ENCODE assay signal across 13 cellular contexts in genomic region chr2:216090369-216090786, GRCh38. TPM values are rescaled to one million over a fixed set of nuclear protein-coding genes. Genes with fewer than 3 reads are reported as not detected.
DNase-seq lines count a peak whose midpoint lies in the region; ATAC-seq and TF ChIP-seq lines count a peak whose summit lies in the region.
"Had no signal": no experiment of that assay in that cellular context is flagged by ENCODE, and none has a peak within 500 bp of the region (broad histone marks: within the 10 kb centered on the region; RNA-seq: fewer than 3 reads in every experiment).

No MANE protein-coding gene starts in this region.

- no peaks in the 10 kb centered on the region for H3K36me3 ChIP-seq in endodermal cell (ENCODE audit: control insufficient read depth, insufficient read depth, low read length)
- H3K36me3 ChIP-seq: HAP-1, ovary, tibial nerve had no signal

- H3K4me1 Mint-ChIP-seq in endodermal cell = no peaks in the 10 kb centered on the region

- H3K4me3 ChIP-seq in endodermal cell (ENCODE audit: low read length) = no peak overlapping the region
- H3K4me3 ChIP-seq in lower leg skin (ENCODE audit: low read depth, poor library complexity, severe bottlenecking) = no peak overlapping the region
- H3K4me3 ChIP-seq: HAP-1, ovary, tibial nerve had no signal

- no peaks in the 10 kb centered on the region for H3K9me3 ChIP-seq in endodermal cell (ENCODE audit: control insufficient read depth, low read length)
- H3K9me3 ChIP-seq: HAP-1, ovary, tibial nerve had no signal

- H3K36me3 Mint-ChIP-seq in endodermal cell (ENCODE audit: low read depth) = no peaks in the 10 kb centered on the region

- H3K4me1 ChIP-seq in endodermal cell (ENCODE audit: control insufficient read depth, insufficient read depth, low read length) = no peaks in the 10 kb centered on the region
- H3K4me1 ChIP-seq: HAP-1, tibial nerve had no signal

- no peaks in the 10 kb centered on the region for H3K9me3 Mint-ChIP-seq in endodermal cell
- H3K9me3 Mint-ChIP-seq: CD4-positive, alpha-beta memory T cell had no signal

- TF ChIP-seq CTCF in GM10266 (IDR thresholded peaks at IDR 0.05; ENCODE audit: control insufficient read depth, insufficient read depth, low read depth, missing control alignments) (no peak), endodermal cell (conservative IDR thresholded peaks at IDR 0.05) (no peak), lower leg skin (IDR thresholded peaks at IDR 0.05) (no peak)

- H3K4me3 Mint-ChIP-seq in endodermal cell = no peak overlapping the region
- H3K4me3 Mint-ChIP-seq: CD4-positive, alpha-beta memory T cell had no signal

- H3K27ac Mint-ChIP-seq in endodermal cell = no peak overlapping the region

- WGBS in endodermal cell (ENCODE audit: insufficient coverage in 1 of 2, insufficient read length in 1 of 2), 2 experiments = no CpG with 5 or more reads among the region's 1 CpG
- 92 to 98% methylated on average over 1 of the region's 1 CpG for WGBS in lower leg skin, 2 donors

- H3K9ac ChIP-seq in endodermal cell (ENCODE audit: extremely low read depth, low read length, poor library complexity, severe bottlenecking) = no peak overlapping the region

- intact Hi-C loops in lower leg skin (cut with DNase I; ENCODE audit: low total_unique reads) = no loop called here

- TF ChIP-seq POLR2A in lower leg skin (IDR thresholded peaks at IDR 0.05) = no peak

- peak; percentile 79 for ATAC-seq in GM19395 (IDR thresholded peaks at IDR 0.05; ENCODE audit: unreplicated experiment)
- peak; percentile 58 for ATAC-seq in HG03469 (IDR thresholded peaks at IDR 0.05; ENCODE audit: unreplicated experiment)

- DNase-seq in GM10266 (ENCODE audit: extremely low spot score) = peak; percentile 46
- DNase-seq in endodermal cell = peak; percentile 24
- DNase-seq in NK-92 treated with Interleukin-12 subunit alpha and Interleukin-12 subunit beta, amount 100 ng/mL, for 24 hours (lab: John Stamatoyannopoulos, UW) = no peak
- no peak for DNase-seq in NCI-H226
- DNase-seq in stimulated activated CD8-positive, alpha-beta memory T cell treated with anti-CD3 and anti-CD28 coated beads, Interleukin-4, amount 100 ng/mL, for 48 hours = no peak
- no peak for DNase-seq in lower leg skin (ENCODE audit: low spot score in 2 of 2)
- DNase-seq: CD4-positive, alpha-beta memory T cell; ovary; Right ventricle myocardium superior had no signal

- H3K27me3 ChIP-seq in endodermal cell (ENCODE audit: control insufficient read depth, insufficient read depth, low read length, poor library complexity, severe bottlenecking) = no peaks in the 10 kb centered on the region
- H3K27me3 ChIP-seq: ovary, tibial nerve had no signal

- no peak overlapping the region for H3K27ac ChIP-seq in endodermal cell (ENCODE audit: low read depth, low read length)
- H3K27ac ChIP-seq: ovary, tibial nerve had no signal

- no peaks in the 10 kb centered on the region for H3K27me3 Mint-ChIP-seq in endodermal cell (ENCODE audit: insufficient read depth)
- H3K27me3 Mint-ChIP-seq: CD4-positive, alpha-beta memory T cell had no signal

RNA-seq across cellular contexts. Expression of gene TMEM169, which starts 8.7 kb away (rescaled TPM):
- 1 to 10 TPM; 1.1 to 3.8 TPM for total RNA-seq in endodermal cell
- 22.4 TPM for polyA plus RNA-seq in endodermal cell (2013, experiment 1 of 2)
- 22.4 TPM for polyA plus RNA-seq in endodermal cell (2013, experiment 2 of 2)
- total RNA-seq in lower leg skin = under 1 TPM; 0.04 to 0.88 (median 0.36) TPM

RNA-seq across cellular contexts. Expression of gene PECR, which starts 8.8 kb away (rescaled TPM):
- 10 to 100 TPM; 12.5 to 17.0 TPM for total RNA-seq in endodermal cell
- 11.9 TPM for polyA plus RNA-seq in endodermal cell (2013, experiment 1 of 2)
- 10.2 TPM for polyA plus RNA-seq in endodermal cell (2013, experiment 2 of 2)
- total RNA-seq in lower leg skin = 10 to 100 TPM in 2 of 4 donors, 1 to 10 TPM in 2; 4.8 to 14.6 (median 9.2) TPM

RNA-seq across cellular contexts. Expression of gene XRCC5, which starts 18.8 kb away (rescaled TPM):
- total RNA-seq in endodermal cell (100 to 1,000 TPM; 492 to 493 TPM), lower leg skin (100 to 1,000 TPM; 107 to 132 (median 116) TPM)
- polyA plus RNA-seq in endodermal cell (2013, experiment 1 of 2) = 367 TPM
- polyA plus RNA-seq in endodermal cell (2013, experiment 2 of 2) = 349 TPM

Comparison
In these comparisons a context has a peak if more than half of its experiments do, and no peak if none do; other contexts are left out.
1. DNase-seq: peak in GM10266 (single experiment) and endodermal cell (single experiment); none in NK-92 treated with Interleukin-12 subunit alpha and Interleukin-12 subunit beta, amount 100 ng/mL, for 24 hours (single experiment), NCI-H226 (single experiment), stimulated activated CD8-positive, alpha-beta memory T cell treated with anti-CD3 and anti-CD28 coated beads, Interleukin-4, amount 100 ng/mL, for 48 hours (single experiment) and lower leg skin (0 of 2).